ENCODE assay signal across 8 cellular contexts in the genomic region with DNA sequence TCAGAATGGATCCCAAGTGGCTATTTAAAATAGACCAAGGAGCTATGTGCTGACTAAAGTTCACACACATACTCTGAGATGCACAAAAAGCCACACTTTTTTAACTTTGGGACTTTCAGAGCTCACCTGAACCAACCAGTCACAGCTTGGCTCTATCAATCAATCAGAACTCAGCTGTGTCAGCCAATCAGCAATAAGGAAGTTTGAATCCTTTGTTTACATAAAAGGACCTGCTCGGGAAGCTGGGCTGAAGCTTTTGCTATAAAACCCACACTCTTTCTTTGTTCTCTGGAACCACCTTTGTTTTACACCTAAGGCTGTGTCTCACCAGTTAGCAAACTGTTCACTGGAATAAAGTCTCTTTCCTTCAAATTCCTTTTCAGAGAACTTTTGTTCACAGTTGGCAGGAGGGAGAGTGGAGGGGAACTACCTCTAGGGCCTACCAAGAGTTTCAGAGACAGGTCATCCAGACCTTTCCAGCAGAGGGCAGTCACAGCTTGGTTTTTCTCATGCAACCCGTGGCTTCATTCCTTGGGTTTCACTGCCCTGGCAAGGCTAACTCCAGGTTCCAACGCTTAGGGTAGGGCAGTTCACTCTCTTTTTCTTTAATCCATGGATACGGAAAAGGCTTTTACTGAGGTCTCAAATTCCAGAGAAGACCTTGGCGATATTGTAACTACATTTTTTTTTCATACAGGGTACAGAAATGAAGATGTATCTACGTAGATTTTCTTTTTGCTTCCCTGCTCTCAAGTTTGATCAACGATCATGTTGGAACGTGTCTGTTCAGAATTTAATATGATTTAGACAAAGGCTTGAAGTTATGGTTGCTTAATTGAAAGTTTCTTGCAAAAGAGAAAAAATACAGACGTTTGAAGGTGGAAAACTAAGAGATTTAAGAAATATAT.
DNase-seq lines count a peak whose midpoint lies in the region; ATAC-seq and TF ChIP-seq lines count a peak whose summit lies in the region.

No MANE protein-coding gene starts in this region.

- peak; percentile 96 for ATAC-seq in HG02642 (IDR thresholded peaks at IDR 0.05; ENCODE audit: poor library complexity, unreplicated experiment)
- ATAC-seq in left ventricle myocardium superior, result peak; percentile 98
- no peak for ATAC-seq in GM21390 (IDR thresholded peaks at IDR 0.05; ENCODE audit: unreplicated experiment)

- DNase-seq in NCI-H1417 treated with DMSO at 0.1 percent for 48 hours (lab: John Stamatoyannopoulos, UW), result peak; percentile 45
- DNase-seq in T-helper 2 cell, result peak; percentile 16 to 77 (median 58)
- peak in 54 of 58 donors; percentile 2 to 82 (median 49) for DNase-seq in anterior cingulate cortex (lab: John Stamatoyannopoulos, UW)
- DNase-seq in left ventricle myocardium superior, result peak; percentile 67
- peak; percentile 63 for DNase-seq in retinal pigment epithelial cell (ENCODE audit: low read depth)

- no peak overlapping the region for H3K4me3 ChIP-seq in retinal pigment epithelial cell (ENCODE audit: low read length)

- peak; percentile 77 for TF ChIP-seq CTCF in GM12874 (IDR thresholded peaks at IDR 0.05; ENCODE audit: insufficient read depth, low read depth, low read length)
- peak; percentile 82 for TF ChIP-seq CTCF in retinal pigment epithelial cell (conservative IDR thresholded peaks at IDR 0.05; ENCODE audit: low read depth, low read length)

- intact Hi-C loops in left ventricle myocardium superior (cut with micrococcal nuclease), result loop anchor here (1.0 kb wide), 1 partner anchor 207 kb away; no protein-coding TSS in a partner anchor
